ENCODE assay signal across 24 cellular contexts in the genomic region with DNA sequence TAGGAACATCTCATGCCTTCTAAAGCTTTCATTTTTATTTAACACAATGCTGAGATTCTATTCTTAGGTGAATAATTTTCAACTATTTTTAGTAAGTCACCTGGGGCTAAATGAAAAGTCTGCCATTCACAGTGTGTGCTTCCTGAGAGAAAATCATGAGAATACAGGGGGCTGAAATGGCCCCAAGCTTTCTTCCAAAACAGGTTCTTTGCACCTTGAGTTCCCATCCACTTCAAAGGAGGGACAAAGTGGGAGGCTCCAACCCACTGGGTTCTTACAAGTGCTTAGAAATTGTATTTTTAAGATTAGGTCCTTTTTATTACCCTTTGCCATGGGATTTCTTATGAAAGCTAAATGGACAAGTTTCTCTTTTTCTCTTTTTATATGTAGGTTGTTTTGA. TPM values are rescaled to one million over a fixed set of nuclear protein-coding genes. Genes with fewer than 3 reads are reported as not detected.
DNase-seq lines count a peak whose midpoint lies in the region; ATAC-seq, FAIRE-seq and TF ChIP-seq lines count a peak whose summit lies in the region.
"Had no signal": no experiment of that assay in that cellular context is flagged by ENCODE, and none has a peak within 500 bp of the region (broad histone marks: within the 10 kb centered on the region; RNA-seq: fewer than 3 reads in every experiment).

No MANE protein-coding gene starts in this region.

- H3F3A ChIP-seq in GM23338 (replicated peaks; ENCODE audit: low read depth), result no peaks in the 10 kb centered on the region

- H3K9me3 ChIP-seq in osteoblast (ENCODE audit: low read depth, low read length), result no peaks in the 10 kb centered on the region
- H3K9me3 ChIP-seq: A549, gastrocnemius medialis, upper lobe of right lung had no signal

- H3K4me1 Mint-ChIP-seq in activated CD4-positive, alpha-beta T cell treated with anti-CD3 and anti-CD28 coated beads, Interleukin-2, amount 10 ng/mL, durations not matched to agents 24 days and 14 days, result peaks cover 39% of the 10 kb centered on the region
- H3K4me1 Mint-ChIP-seq in activated T-helper 17 cell treated with anti-CD3 and anti-CD28 coated beads, Interleukin-2, amount 50 U/mL, for 72 hours, result peaks cover 17% of the 10 kb centered on the region
- H3K4me1 Mint-ChIP-seq in GM23338, result peaks cover 19% of the 10 kb centered on the region; the same call in 2 of the 3 replicates
- H3K4me1 Mint-ChIP-seq: memory B cell had no signal

- H3K36me3 ChIP-seq in osteoblast (ENCODE audit: insufficient read depth, low read length) (peaks cover 22% of the 10 kb centered on the region), GM23338 (ENCODE audit: insufficient read depth) (no peaks in the 10 kb centered on the region)
- H3K36me3 ChIP-seq: gastrocnemius medialis had no signal

- no peak overlapping the region for H3K4me3 Mint-ChIP-seq in activated CD4-positive, alpha-beta T cell treated with anti-CD3 and anti-CD28 coated beads, Interleukin-2, amount 10 ng/mL, durations not matched to agents 24 days and 14 days
- H3K4me3 Mint-ChIP-seq in activated T-helper 17 cell treated with anti-CD3 and anti-CD28 coated beads, Interleukin-2, amount 50 U/mL, for 72 hours, result peak overlapping the region; percentile 4
- H3K4me3 Mint-ChIP-seq in GM23338, result no peak overlapping the region
- H3K4me3 Mint-ChIP-seq: activated naive CD8-positive, alpha-beta T cell treated with anti-CD3 and anti-CD28 coated beads, Interleukin-2, amount 10 ng/mL, durations not matched to agents 7 days and 5 days; memory B cell; naive thymus-derived CD4-positive, alpha-beta T cell; stimulated activated naive CD8-positive, alpha-beta T cell treated with anti-CD3 and anti-CD28 coated beads, Interleukin-15, Interleukin-2, amounts not matched to agents 100 ng/mL and 50 ng/mL, for 24 hours had no signal

- H3K4me3 ChIP-seq in osteoblast (ENCODE audit: insufficient read depth, low read length) (no peak overlapping the region), GM23338 (no peak overlapping the region)
- H3K4me3 ChIP-seq: A549, gastrocnemius medialis, upper lobe of right lung had no signal

- H3K9me2 ChIP-seq in GM23338 (ENCODE audit: insufficient read depth), result no peaks in the 10 kb centered on the region

- H3K27me3 Mint-ChIP-seq in activated CD4-positive, alpha-beta T cell treated with anti-CD3 and anti-CD28 coated beads, Interleukin-2, amount 10 ng/mL, durations not matched to agents 24 days and 14 days, result no peaks in the 10 kb centered on the region
- no peaks in the 10 kb centered on the region for H3K27me3 Mint-ChIP-seq in activated T-helper 17 cell treated with anti-CD3 and anti-CD28 coated beads, Interleukin-2, amount 50 U/mL, for 72 hours
- peaks cover 2% of the 10 kb centered on the region for H3K27me3 Mint-ChIP-seq in GM23338 (ENCODE audit: insufficient read depth, low read depth, poor library complexity)
- H3K27me3 Mint-ChIP-seq: activated naive CD8-positive, alpha-beta T cell treated with anti-CD3 and anti-CD28 coated beads, Interleukin-2, amount 10 ng/mL, durations not matched to agents 7 days and 5 days; memory B cell; naive thymus-derived CD4-positive, alpha-beta T cell; stimulated activated naive CD8-positive, alpha-beta T cell treated with anti-CD3 and anti-CD28 coated beads, Interleukin-15, Interleukin-2, amounts not matched to agents 100 ng/mL and 50 ng/mL, for 24 hours had no signal

- DNase-seq in activated CD4-positive, alpha-beta T cell treated with anti-CD3 and anti-CD28 coated beads, Interleukin-2, amount 10 ng/mL, durations not matched to agents 24 days and 14 days, result no peak
- no peak for DNase-seq in activated CD4-positive, alpha-beta T cell treated with anti-CD3 and anti-CD28 coated beads for 4 hours
- DNase-seq in GM19239 (ENCODE audit: insufficient read length, low spot score) (no peak), osteoblast (ENCODE audit: insufficient read length, low spot score, missing footprints) (no peak), NCI-H1417 treated with DMSO at 0.1 percent for 48 hours (lab: John Stamatoyannopoulos, UW) (no peak), GM23338 (ENCODE audit: low spot score) (no peak), NK-92 (lab: John Stamatoyannopoulos, UW; ENCODE audit: unreplicated experiment) (no peak)
- DNase-seq: activated naive CD8-positive, alpha-beta T cell treated with anti-CD3 and anti-CD28 coated beads, Interleukin-2, amount 10 ng/mL, durations not matched to agents 7 days and 5 days; C1 segment of cervical spinal cord; dermis blood vessel endothelial cell; gastrocnemius medialis; kidney; naive thymus-derived CD4-positive, alpha-beta T cell; NCI-H526; SHP77; stimulated activated CD4-positive, alpha-beta T cell treated with anti-CD3 and anti-CD28 coated beads, Interleukin-2, amount 100 ng/mL, for 24 hours; upper lobe of right lung had no signal

- peaks cover 34% of the 10 kb centered on the region for H3K4me1 ChIP-seq in osteoblast (ENCODE audit: insufficient read depth, low read length)
- peaks cover 10% of the 10 kb centered on the region for H3K4me1 ChIP-seq in GM23338 (ENCODE audit: insufficient read depth)
- H3K4me1 ChIP-seq: A549, gastrocnemius medialis, upper lobe of right lung had no signal

- H3K27me3 ChIP-seq in osteoblast (ENCODE audit: insufficient read depth, low read length), result no peaks in the 10 kb centered on the region
- no peaks in the 10 kb centered on the region for H3K27me3 ChIP-seq in GM23338 (ENCODE audit: insufficient read depth)
- H3K27me3 ChIP-seq: upper lobe of right lung had no signal

- H3K9me3 Mint-ChIP-seq in activated CD4-positive, alpha-beta T cell treated with anti-CD3 and anti-CD28 coated beads, Interleukin-2, amount 10 ng/mL, durations not matched to agents 24 days and 14 days, result no peaks in the 10 kb centered on the region
- H3K9me3 Mint-ChIP-seq in activated T-helper 17 cell treated with anti-CD3 and anti-CD28 coated beads, Interleukin-2, amount 50 U/mL, for 72 hours, result no peaks in the 10 kb centered on the region
- no peaks in the 10 kb centered on the region for H3K9me3 Mint-ChIP-seq in GM23338
- H3K9me3 Mint-ChIP-seq: activated naive CD8-positive, alpha-beta T cell treated with anti-CD3 and anti-CD28 coated beads, Interleukin-2, amount 10 ng/mL, durations not matched to agents 7 days and 5 days; memory B cell; naive thymus-derived CD4-positive, alpha-beta T cell; stimulated activated naive CD8-positive, alpha-beta T cell treated with anti-CD3 and anti-CD28 coated beads, Interleukin-15, Interleukin-2, amounts not matched to agents 100 ng/mL and 50 ng/mL, for 24 hours had no signal

- H3K79me2 ChIP-seq in osteoblast (ENCODE audit: insufficient read depth, low read length), result peaks cover 7% of the 10 kb centered on the region
- no peaks in the 10 kb centered on the region for H3K79me2 ChIP-seq in GM23338 (replicated peaks; ENCODE audit: insufficient read depth)

- TF ChIP-seq CTCF in osteoblast (IDR thresholded peaks at IDR 0.05; ENCODE audit: extremely low read depth, low read depth, low read length) (no peak), GM23338 (conservative IDR thresholded peaks at IDR 0.05; ENCODE audit: low read depth in 2 of 2) (no peak)

- no peak overlapping the region for H2AFZ ChIP-seq in osteoblast (ENCODE audit: low read length)
- no peak overlapping the region for H2AFZ ChIP-seq in GM23338

- peak overlapping the region; percentile 75 for H3K27ac Mint-ChIP-seq in activated CD4-positive, alpha-beta T cell treated with anti-CD3 and anti-CD28 coated beads, Interleukin-2, amount 10 ng/mL, durations not matched to agents 24 days and 14 days
- H3K27ac Mint-ChIP-seq in activated T-helper 17 cell treated with anti-CD3 and anti-CD28 coated beads, Interleukin-2, amount 50 U/mL, for 72 hours, result peak overlapping the region; percentile 82
- no peak overlapping the region for H3K27ac Mint-ChIP-seq in GM23338
- H3K27ac Mint-ChIP-seq: activated naive CD8-positive, alpha-beta T cell treated with anti-CD3 and anti-CD28 coated beads, Interleukin-2, amount 10 ng/mL, durations not matched to agents 7 days and 5 days; memory B cell; stimulated activated naive CD8-positive, alpha-beta T cell treated with anti-CD3 and anti-CD28 coated beads, Interleukin-15, Interleukin-2, amounts not matched to agents 100 ng/mL and 50 ng/mL, for 24 hours had no signal

- H3K27ac ChIP-seq in osteoblast (ENCODE audit: low read depth, low read length) (peak overlapping the region; percentile 68), GM23338 (ENCODE audit: low read depth) (no peak overlapping the region)
- H3K27ac ChIP-seq: A549, gastrocnemius medialis, upper lobe of right lung had no signal

- no peak for ATAC-seq in activated T-helper 17 cell treated with anti-CD3 and anti-CD28 coated beads, Interleukin-2, amount 50 U/mL, for 72 hours (replicated peaks)
- ATAC-seq in GM23338, result no peak
- ATAC-seq: A549; gastrocnemius medialis; naive thymus-derived CD4-positive, alpha-beta T cell; upper lobe of right lung had no signal

- H3K4me2 ChIP-seq in osteoblast (ENCODE audit: insufficient read depth, low read length) (peak overlapping the region; percentile 62), GM23338 (no peak overlapping the region)
- H3K4me2 ChIP-seq: A549 had no signal

- peaks cover 60% of the 10 kb centered on the region for H3K36me3 Mint-ChIP-seq in activated CD4-positive, alpha-beta T cell treated with anti-CD3 and anti-CD28 coated beads, Interleukin-2, amount 10 ng/mL, durations not matched to agents 24 days and 14 days (ENCODE audit: low read depth)
- peaks cover 88% of the 10 kb centered on the region for H3K36me3 Mint-ChIP-seq in activated T-helper 17 cell treated with anti-CD3 and anti-CD28 coated beads, Interleukin-2, amount 50 U/mL, for 72 hours (ENCODE audit: low read depth)
- H3K36me3 Mint-ChIP-seq in GM23338 (ENCODE audit: low read depth), result no peaks in the 10 kb centered on the region

- intact Hi-C loops in activated CD4-positive, alpha-beta T cell treated with anti-CD3 and anti-CD28 coated beads, Interleukin-2, amount 10 ng/mL, durations not matched to agents 24 days and 14 days (cut with micrococcal nuclease), result loop anchor here (2.0 kb wide), 1 partner anchor 21 kb away; the partner anchor contains the start of gene FAM133B

- peak; percentile 61 for FAIRE-seq in GM19239 (lab: Jason Lieb, UNC)
- FAIRE-seq: A549, bronchial epithelial cell, G401.6, H54, kidney had no signal

- H4K20me1 ChIP-seq in osteoblast (ENCODE audit: insufficient read depth, low read length), result no peaks in the 10 kb centered on the region
- no peaks in the 10 kb centered on the region for H4K20me1 ChIP-seq in GM23338 (replicated peaks; ENCODE audit: insufficient read depth)

TF ChIP-seq in GM23338, 12 proteins besides CTCF, POLR2A, EP300 and RAD21 (continues in another document):
- TF ChIP-seq NANOG (IDR thresholded peaks at IDR 0.05; ENCODE audit: borderline replicate concordance), result no peak
- TF ChIP-seq ZNF331 (CRISPR knock-in tag; IDR thresholded peaks at IDR 0.05; ENCODE audit: low read depth), result no peak

RNA-seq across cellular contexts. Expression of gene FAM133B, which starts 21.5 kb away (rescaled TPM):
- total RNA-seq in activated CD4-positive, alpha-beta T cell treated with anti-CD3 and anti-CD28 coated beads, Interleukin-2, amount 10 ng/mL, durations not matched to agents 24 days and 14 days, result 35.5 and 39.8 TPM in 2 replicates
- 10 to 100 TPM; 27.9 to 31.4 TPM for total RNA-seq in activated T-helper 17 cell treated with anti-CD3 and anti-CD28 coated beads, Interleukin-2, amount 50 U/mL, for 72 hours
- 17.1 and 17.4 TPM in 2 replicates for total RNA-seq in osteoblast
- 36.9 and 38.4 TPM in 2 replicates for total RNA-seq in GM23338 (2014; rRNA removed; shearing (Covaris generic))
- 180 and 183 TPM in 2 replicates for polyA plus RNA-seq in GM23338 (2016; fragmentation: Nextera tagmentation; extraction: Ambion mirVana)
